Comparison of ENCODE assay signal across 16 cellular contexts in the genomic region with DNA sequence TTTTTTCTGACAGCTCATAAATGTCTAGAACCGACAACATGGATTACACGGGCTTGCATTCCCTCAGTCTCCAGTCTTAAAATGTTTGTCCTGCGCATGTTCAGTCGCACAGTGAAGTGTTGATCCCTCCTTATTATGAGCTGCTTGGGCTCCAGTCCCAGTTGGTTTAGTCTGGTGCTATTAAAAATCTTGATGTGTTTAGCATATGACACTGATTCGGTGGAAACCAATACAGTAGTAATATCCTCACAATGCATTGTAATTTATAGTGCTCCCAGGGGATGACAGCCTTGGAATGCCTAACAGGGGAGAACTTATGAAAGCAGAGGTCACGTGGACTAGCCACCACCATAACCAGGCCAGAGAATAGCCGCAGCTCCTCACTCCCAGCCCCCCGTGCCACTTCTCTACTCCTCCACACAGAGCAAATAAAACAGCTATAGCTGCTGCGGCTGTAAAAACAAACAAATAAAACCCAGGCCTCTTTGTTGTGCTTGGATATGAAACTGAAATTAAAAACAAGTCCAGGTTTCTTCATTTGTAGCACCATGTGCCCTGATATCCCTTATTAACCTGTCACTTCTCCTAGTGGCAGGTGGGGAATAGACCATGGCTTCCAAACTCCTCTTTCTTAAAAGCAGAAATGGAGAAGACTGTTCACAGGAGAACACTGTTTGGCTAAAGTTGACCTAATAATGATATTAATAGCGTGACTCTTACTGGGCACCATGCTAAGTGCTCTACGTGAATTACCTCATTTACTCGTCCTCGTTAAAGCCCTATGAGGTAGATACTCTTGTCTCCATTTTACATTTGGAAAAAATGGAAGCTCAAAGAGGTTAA. TPM values are rescaled to one million over a fixed set of nuclear protein-coding genes. Genes with fewer than 3 reads are reported as not detected.
A peak's percentile ranks its signal among the peaks of the same experiment; 100 is the strongest.
DNase-seq lines count a peak whose midpoint lies in the region; ATAC-seq and TF ChIP-seq lines count a peak whose summit lies in the region.
"Had no signal": no experiment of that assay in that cellular context is flagged by ENCODE, and none has a peak within 500 bp of the region (broad histone marks: within the 10 kb centered on the region; RNA-seq: fewer than 3 reads in every experiment).

No MANE protein-coding gene starts in this region.

- BruUV-seq in Caco-2 (replicated peaks; lab: Mats Ljungman, UMichigan): no TSS peak

- peak; percentile 68 for ATAC-seq in sciatic nerve
- no peak for ATAC-seq in GM19324 (IDR thresholded peaks at IDR 0.05; ENCODE audit: low FRiP score, unreplicated experiment)
- no peak for ATAC-seq in GM18511 (IDR thresholded peaks at IDR 0.05; ENCODE audit: unreplicated experiment)
- ATAC-seq: activated CD8-positive, alpha-beta T cell treated with anti-CD3 and anti-CD28 coated beads for 36 hours; activated T-cell treated with anti-CD3 and anti-CD28 coated beads, Interleukin-2, amount 50 U/mL, for 4 hours; GM23338 had no signal

- H3K36me3 Mint-ChIP-seq in Caco-2 (ENCODE audit: insufficient read depth, unreplicated experiment): no peaks in the 10 kb centered on the region

- H3K4me1 ChIP-seq in HEK293 (ENCODE audit: control insufficient read depth, insufficient read depth, low read length): peaks cover 11% of the 10 kb centered on the region; the same call in 1 of the 2 replicates
- no peaks in the 10 kb centered on the region for H3K4me1 ChIP-seq in Caco-2

- TF ChIP-seq CTCF in HEK293 (tag by site-specific recombination; IDR thresholded peaks at IDR 0.05): no peak
- TF ChIP-seq CTCF in fibroblast of villous mesenchyme (IDR thresholded peaks at IDR 0.05; ENCODE audit: insufficient read depth, low read depth, low read length): no peak
- no peak for TF ChIP-seq CTCF in Caco-2 (IDR thresholded peaks at IDR 0.05; ENCODE audit: insufficient read depth in 1 of 2, low read depth in 1 of 2, low read length in 1 of 2, severe bottlenecking in 1 of 2, unreplicated experiment in 1 of 2)

- H3K27me3 ChIP-seq in Caco-2 (replicated peaks; ENCODE audit: control insufficient read depth, insufficient read depth, low read length): no peaks in the 10 kb centered on the region

- H3K27ac Mint-ChIP-seq in Caco-2 (ENCODE audit: unreplicated experiment): no peak overlapping the region
- H3K27ac Mint-ChIP-seq: activated CD8-positive, alpha-beta T cell treated with anti-CD3 and anti-CD28 coated beads for 36 hours; GM23338; T-helper 1 cell treated with Interleukin-12 subunit alpha and Interleukin-12 subunit beta and Interleukin-4 antibody, amounts not matched to agents 30 μg/mL and 1 μg/mL, for 36 hours had no signal

- H3K36me3 ChIP-seq in HEK293 (ENCODE audit: control insufficient read depth in 2 of 2, insufficient read depth in 1 of 2, low read length in 2 of 2) (peaks cover 0 to 10% of the 10 kb centered on the region in 2 experiments; a peak in 1 of 3 replicates), Caco-2 (ENCODE audit: control insufficient read depth, insufficient read depth, low read length) (no peaks in the 10 kb centered on the region)

- H3K9me3 Mint-ChIP-seq in Caco-2 (ENCODE audit: unreplicated experiment): no peaks in the 10 kb centered on the region
- H3K9me3 Mint-ChIP-seq: activated CD8-positive, alpha-beta T cell treated with anti-CD3 and anti-CD28 coated beads for 36 hours; activated T-cell treated with anti-CD3 and anti-CD28 coated beads, Interleukin-2, amount 50 U/mL, for 4 hours; GM23338; T-helper 1 cell treated with Interleukin-12 subunit alpha and Interleukin-12 subunit beta and Interleukin-4 antibody, amounts not matched to agents 30 μg/mL and 1 μg/mL, for 36 hours had no signal

- H3K9me3 ChIP-seq in HEK293 (ENCODE audit: control insufficient read depth, insufficient read depth, low read depth, low read length) (no peaks in the 10 kb centered on the region), Caco-2 (no peaks in the 10 kb centered on the region)

- H3K27ac ChIP-seq in HEK293 (ENCODE audit: extremely low read depth, low read depth, low read length): peak overlapping the region; percentile 8; the same call in 1 of the 2 replicates

- intact Hi-C loops in sciatic nerve (cut with DNase I): no loop called here
- intact Hi-C loops in Caco-2 (cut with micrococcal nuclease; ENCODE audit: unreplicated experiment): no loop called here

- H3K4me3 ChIP-seq in HEK293 (ENCODE audit: low read depth, low read length) (no peak overlapping the region), fibroblast of villous mesenchyme (ENCODE audit: low read depth, low read length) (no peak overlapping the region), Caco-2 (ENCODE audit: low read depth, low read length) (no peak overlapping the region)
- H3K4me3 ChIP-seq: GM23338 had no signal

- no peak overlapping the region for H3K4me3 Mint-ChIP-seq in Caco-2 (ENCODE audit: unreplicated experiment)
- H3K4me3 Mint-ChIP-seq: activated CD8-positive, alpha-beta T cell treated with anti-CD3 and anti-CD28 coated beads for 36 hours; activated T-cell treated with anti-CD3 and anti-CD28 coated beads, Interleukin-2, amount 50 U/mL, for 4 hours; GM23338; T-helper 1 cell treated with Interleukin-12 subunit alpha and Interleukin-12 subunit beta and Interleukin-4 antibody, amounts not matched to agents 30 μg/mL and 1 μg/mL, for 36 hours had no signal

- POLR2A ChIA-PET in HEK293 (lab: Yijun Ruan, JAX) (no interaction called here), Caco-2 (lab: Charles Lee) (no interaction called here)

- no peaks in the 10 kb centered on the region for H3K4me1 Mint-ChIP-seq in Caco-2 (ENCODE audit: low read depth, unreplicated experiment)

- peak; percentile 55 for DNase-seq in DMS153 (lab: John Stamatoyannopoulos, UW)
- peak; percentile 90 for DNase-seq in fibroblast of villous mesenchyme (ENCODE audit: low read depth)
- DNase-seq in sciatic nerve (ENCODE audit: low spot score): no peak
- no peak for DNase-seq in Caco-2
- DNase-seq: activated CD8-positive, alpha-beta T cell treated with anti-CD3 and anti-CD28 coated beads for 36 hours; activated naive CD4-positive, alpha-beta T cell treated with anti-CD3 and anti-CD28 coated beads, Interleukin-2, amount 50 U/mL, for 16 hours; activated T-cell treated with anti-CD3 and anti-CD28 coated beads, Interleukin-2, amount 50 U/mL, for 4 hours; Kasumi-1; kidney glomerular epithelial cell; NCI-H1436; right cardiac atrium had no signal

- H3K27me3 Mint-ChIP-seq in Caco-2 (ENCODE audit: insufficient read depth, unreplicated experiment): no peaks in the 10 kb centered on the region
- H3K27me3 Mint-ChIP-seq: activated CD8-positive, alpha-beta T cell treated with anti-CD3 and anti-CD28 coated beads for 36 hours had no signal

- CTCF ChIA-PET in HEK293 (lab: Yijun Ruan, JAX) (interaction anchor here (0.5 to 1.7 kb wide), 7 partner anchors 13 to 792 kb away, joined by 3 to 8 read pairs (median 3); no protein-coding TSS in a partner anchor), Caco-2 (lab: Charles Lee) (interaction anchor here (0.6 kb wide), 1 partner anchor 202 kb away, joined by 5 read pairs; no protein-coding TSS in a partner anchor)

TF ChIP-seq in HEK293, 187 proteins besides CTCF, POLR2A, EP300 and RAD21 (continues in another document):
- TF ChIP-seq, protein P1, sequence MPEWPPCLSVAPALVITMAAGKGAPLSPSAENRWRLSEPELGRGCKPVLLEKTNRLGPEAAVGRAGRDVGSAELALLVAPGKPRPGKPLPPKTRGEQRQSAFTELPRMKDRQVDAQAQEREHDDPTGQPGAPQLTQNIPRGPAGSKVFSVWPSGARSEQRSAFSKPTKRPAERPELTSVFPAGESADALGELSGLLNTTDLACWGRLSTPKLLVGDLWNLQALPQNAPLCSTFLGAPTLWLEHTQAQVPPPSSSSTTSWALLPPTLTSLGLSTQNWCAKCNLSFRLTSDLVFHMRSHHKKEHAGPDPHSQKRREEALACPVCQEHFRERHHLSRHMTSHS (tag by site-specific recombination; IDR thresholded peaks at IDR 0.05): no peak
- TF ChIP-seq MYNN (tag by site-specific recombination; IDR thresholded peaks at IDR 0.05; ENCODE audit: borderline replicate concordance) (no peak), ZNF626 (tag by site-specific recombination; IDR thresholded peaks at IDR 0.05) (no peak), ZNF423 (tag by site-specific recombination; IDR thresholded peaks at IDR 0.05) (peak; percentile 60), ZNF621 (tag by site-specific recombination; IDR thresholded peaks at IDR 0.05) (no peak), ZNF596 (tag by site-specific recombination; IDR thresholded peaks at IDR 0.05) (no peak), GFI1B (tag by site-specific recombination; IDR thresholded peaks at IDR 0.05) (peak; percentile 74), ZNF600 (tag by site-specific recombination; IDR thresholded peaks at IDR 0.05) (peak; percentile 66), ZEB2 (tag by site-specific recombination; IDR thresholded peaks at IDR 0.05) (peak; percentile 82; the same call in 1 of the 2 replicates), ZNF335 (tag by site-specific recombination; conservative IDR thresholded peaks at IDR 0.05) (peak; percentile 51), ZNF37A (tag by site-specific recombination; IDR thresholded peaks at IDR 0.05) (no peak), ZNF366 (tag by site-specific recombination; conservative IDR thresholded peaks at IDR 0.05) (peak; percentile 73), ZFP41 (tag by site-specific recombination; IDR thresholded peaks at IDR 0.05; ENCODE audit: borderline replicate concordance) (no peak), ZBTB48 (tag by site-specific recombination; IDR thresholded peaks at IDR 0.05) (no peak), ZNF23 (tag by site-specific recombination; IDR thresholded peaks at IDR 0.05; ENCODE audit: borderline replicate concordance) (no peak), MEIS1 (CRISPR knock-in tag; IDR thresholded peaks at IDR 0.05; ENCODE audit: borderline replicate concordance) (no peak), KLF16 (tag by site-specific recombination; IDR thresholded peaks at IDR 0.05) (no peak), ZNF175 (tag by site-specific recombination; IDR thresholded peaks at IDR 0.05) (no peak)
- TF ChIP-seq, protein P2, sequence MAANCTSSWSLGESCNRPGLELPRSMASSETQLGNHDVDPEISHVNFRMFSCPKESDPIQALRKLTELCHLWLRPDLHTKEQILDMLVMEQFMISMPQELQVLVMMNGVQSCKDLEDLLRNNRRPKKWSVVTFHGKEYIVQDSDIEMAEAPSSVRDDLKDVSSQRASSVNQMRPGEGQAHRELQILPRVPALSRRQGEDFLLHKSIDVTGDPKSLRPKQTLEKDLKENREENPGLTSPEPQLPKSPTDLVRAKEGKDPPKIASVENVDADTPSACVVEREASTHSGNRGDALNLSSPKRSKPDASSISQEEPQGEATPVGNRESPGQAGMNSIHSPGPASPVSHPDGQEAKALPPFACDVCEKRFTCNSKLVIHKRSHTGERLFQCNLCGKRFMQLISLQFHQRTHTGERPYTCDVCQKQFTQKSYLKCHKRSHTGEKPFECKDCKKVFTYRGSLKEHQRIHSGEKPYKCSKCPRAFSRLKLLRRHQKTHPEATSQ (tag by site-specific recombination; IDR thresholded peaks at IDR 0.05): no peak

RNA-seq across cellular contexts. Expression of a gene that starts 7.7 kb away (rescaled TPM):
- total RNA-seq in fibroblast of villous mesenchyme (30.9 and 34.1 TPM in 2 replicates), sciatic nerve (9.1 TPM), Caco-2 (2022) (13.1 and 14.0 TPM in 2 replicates)

RNA-seq across cellular contexts. Expression of a gene that starts 7.8 kb away (rescaled TPM):
- 8.2 and 9.3 TPM in 2 replicates for total RNA-seq in fibroblast of villous mesenchyme
- 37.1 TPM for total RNA-seq in sciatic nerve
- 34.7 and 35.5 TPM in 2 replicates for total RNA-seq in Caco-2 (2022)

Comparison
In these comparisons a context has a peak if more than half of its experiments do, and no peak if none do; other contexts are left out.
1. DNase-seq: peak in DMS153 (single experiment) and fibroblast of villous mesenchyme (single experiment); none in sciatic nerve (single experiment) and Caco-2 (0 of 2).